ENCODE assay signal across 8 cellular contexts in the genomic region with DNA sequence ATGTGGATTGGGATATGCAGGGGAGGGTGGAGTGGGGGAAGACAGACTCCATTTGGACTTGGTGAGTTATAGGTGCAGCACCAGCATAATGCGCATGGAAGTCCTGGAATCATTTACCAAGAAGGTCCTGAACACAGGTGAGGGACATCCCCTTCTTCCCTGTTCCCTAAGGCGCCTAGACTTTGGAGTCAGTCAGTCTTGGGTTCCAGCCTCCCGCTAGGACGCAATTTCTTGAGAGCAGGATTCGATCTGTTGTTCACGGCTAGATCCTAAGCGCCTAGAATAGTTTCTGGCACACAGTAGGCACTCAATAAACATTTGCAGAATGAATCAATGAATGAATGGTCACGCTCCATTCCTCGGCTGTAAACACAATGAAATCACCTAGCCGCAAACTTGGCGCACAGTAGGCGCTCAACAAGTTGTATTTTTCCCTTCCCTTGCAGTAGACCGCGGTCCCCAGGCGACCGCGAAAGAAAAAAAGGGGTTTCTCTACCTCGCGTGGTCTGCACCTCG. TPM values are rescaled to one million over a fixed set of nuclear protein-coding genes. Genes with fewer than 3 reads are reported as not detected.
DNase-seq lines count a peak whose midpoint lies in the region; ATAC-seq, FAIRE-seq and TF ChIP-seq lines count a peak whose summit lies in the region.

No MANE protein-coding gene starts in this region.

- H3K4me1 ChIP-seq in A549 (peaks cover 8% of the 10 kb centered on the region; the same call in 1 of the 3 replicates), body of pancreas (peaks cover 26% of the 10 kb centered on the region), mononuclear cell (ENCODE audit: insufficient read depth, low read length) (peaks cover 18% of the 10 kb centered on the region)

- no peak for TF ChIP-seq POLR2A in A549 (IDR thresholded peaks at IDR 0.05; ENCODE audit: low read length)
- no peak for TF ChIP-seq POLR2A in body of pancreas (IDR thresholded peaks at IDR 0.05)

- H3K36me3 ChIP-seq in H7 (replicated peaks; ENCODE audit: control insufficient read depth, insufficient read depth, low read length) = no peaks in the 10 kb centered on the region
- H3K36me3 ChIP-seq in body of pancreas (replicated peaks in 1 of 2; ENCODE audit: insufficient read depth in 1 of 2, low read depth in 2 of 2) = no peaks in the 10 kb centered on the region

- H3K9me3 ChIP-seq in A549 (no peaks in the 10 kb centered on the region), body of pancreas (no peaks in the 10 kb centered on the region), mononuclear cell (ENCODE audit: low read depth, low read length) (no peaks in the 10 kb centered on the region)

- H3K4me3 ChIP-seq in A549 (peak overlapping the region; percentile 95), H7 (ENCODE audit: insufficient read depth, low read depth, low read length) (peak overlapping the region; percentile 94), body of pancreas (peak overlapping the region; percentile 0 to 58), mononuclear cell (ENCODE audit: low read length) (peak overlapping the region; percentile 46)

- POLR2A ChIA-PET in A549 (lab: Yijun Ruan, JAX) = no interaction called here

- H3K27me3 ChIP-seq in H7 (ENCODE audit: control insufficient read depth, insufficient read depth, low read length) = peaks cover 15% of the 10 kb centered on the region; the same call in 1 of the 2 replicates
- peaks cover 0 to 6% of the 10 kb centered on the region in 2 donors for H3K27me3 ChIP-seq in body of pancreas
- peaks cover 29% of the 10 kb centered on the region for H3K27me3 ChIP-seq in mononuclear cell (ENCODE audit: insufficient read depth, low read length)

- 24% methylated on average over 15 of the region's 20 CpGs for whole genome bisulfite sequencing in A549 (ENCODE audit: missing lambda C conversion rate)
- 7 to 8% methylated on average over 19 to 20 of the region's 20 CpGs for WGBS in body of pancreas, 2 donors

- DNase-seq in A549 (ENCODE audit: low read depth in 1 of 2, low spot score in 1 of 2) (no peak), H7 (no peak), body of pancreas (no peak)
- no peak for DNase-seq in effector CD8-positive, alpha-beta T cell (lab: John Stamatoyannopoulos, UW)

- no peak for TF ChIP-seq EP300 in A549 (IDR thresholded peaks at IDR 0.05)

- H3K27ac ChIP-seq in A549 (peak overlapping the region; percentile 75 to 92), body of pancreas (no peak overlapping the region)

- intact Hi-C loops in body of pancreas (cut with DNase I) = no loop called here

- H3K4me2 ChIP-seq in A549 = peak overlapping the region; percentile 95

- CTCF ChIA-PET in A549 (lab: Yijun Ruan, JAX) = interaction anchor here (1.8 kb wide), 1 partner anchor 540 kb away, joined by 4 read pairs; no protein-coding TSS in a partner anchor

- ATAC-seq in A549 (no peak; a peak in 1 of 6 replicates), body of pancreas (no peak), GM21367 (IDR thresholded peaks at IDR 0.05; ENCODE audit: unreplicated experiment) (no peak), GM21529 (IDR thresholded peaks at IDR 0.05; ENCODE audit: unreplicated experiment) (no peak), HG02763 (IDR thresholded peaks at IDR 0.05; ENCODE audit: unreplicated experiment) (no peak)

- TF ChIP-seq CTCF in A549 (IDR thresholded peaks at IDR 0.05) (no peak), body of pancreas (IDR thresholded peaks at IDR 0.05) (no peak)

- FAIRE-seq in A549 (lab: Jason Lieb, UNC) = no peak

- TF ChIP-seq RAD21 in A549 (conservative IDR thresholded peaks at IDR 0.05 in 1 of 2, IDR thresholded peaks at IDR 0.05 in 1 of 2) = no peak

TF ChIP-seq in A549, 52 proteins besides CTCF, POLR2A, EP300 and RAD21:
- TF ChIP-seq NR3C1 (IDR thresholded peaks at IDR 0.05) = no peak
- no peak for TF ChIP-seq KDM5A (IDR thresholded peaks at IDR 0.05)
- no peak for TF ChIP-seq SREBF2 (IDR thresholded peaks at IDR 0.05)
- TF ChIP-seq BHLHE40 (IDR thresholded peaks at IDR 0.05; ENCODE audit: low read depth, low read length) = no peak
- no peak for TF ChIP-seq ZC3H11A (IDR thresholded peaks at IDR 0.05)
- TF ChIP-seq CEBPB (IDR thresholded peaks at IDR 0.05) = no peak
- no peak for TF ChIP-seq CHD2 (IDR thresholded peaks at IDR 0.05; ENCODE audit: low read length, partially characterized antibody)
- no peak for TF ChIP-seq FOSL2 (IDR thresholded peaks at IDR 0.05)
- TF ChIP-seq FOSL2 (CRISPR knock-in tag; IDR thresholded peaks at IDR 0.05) = no peak
- TF ChIP-seq TFCP2L1 (CRISPR knock-in tag; IDR thresholded peaks at IDR 0.05) = no peak
- TF ChIP-seq, protein P1, sequence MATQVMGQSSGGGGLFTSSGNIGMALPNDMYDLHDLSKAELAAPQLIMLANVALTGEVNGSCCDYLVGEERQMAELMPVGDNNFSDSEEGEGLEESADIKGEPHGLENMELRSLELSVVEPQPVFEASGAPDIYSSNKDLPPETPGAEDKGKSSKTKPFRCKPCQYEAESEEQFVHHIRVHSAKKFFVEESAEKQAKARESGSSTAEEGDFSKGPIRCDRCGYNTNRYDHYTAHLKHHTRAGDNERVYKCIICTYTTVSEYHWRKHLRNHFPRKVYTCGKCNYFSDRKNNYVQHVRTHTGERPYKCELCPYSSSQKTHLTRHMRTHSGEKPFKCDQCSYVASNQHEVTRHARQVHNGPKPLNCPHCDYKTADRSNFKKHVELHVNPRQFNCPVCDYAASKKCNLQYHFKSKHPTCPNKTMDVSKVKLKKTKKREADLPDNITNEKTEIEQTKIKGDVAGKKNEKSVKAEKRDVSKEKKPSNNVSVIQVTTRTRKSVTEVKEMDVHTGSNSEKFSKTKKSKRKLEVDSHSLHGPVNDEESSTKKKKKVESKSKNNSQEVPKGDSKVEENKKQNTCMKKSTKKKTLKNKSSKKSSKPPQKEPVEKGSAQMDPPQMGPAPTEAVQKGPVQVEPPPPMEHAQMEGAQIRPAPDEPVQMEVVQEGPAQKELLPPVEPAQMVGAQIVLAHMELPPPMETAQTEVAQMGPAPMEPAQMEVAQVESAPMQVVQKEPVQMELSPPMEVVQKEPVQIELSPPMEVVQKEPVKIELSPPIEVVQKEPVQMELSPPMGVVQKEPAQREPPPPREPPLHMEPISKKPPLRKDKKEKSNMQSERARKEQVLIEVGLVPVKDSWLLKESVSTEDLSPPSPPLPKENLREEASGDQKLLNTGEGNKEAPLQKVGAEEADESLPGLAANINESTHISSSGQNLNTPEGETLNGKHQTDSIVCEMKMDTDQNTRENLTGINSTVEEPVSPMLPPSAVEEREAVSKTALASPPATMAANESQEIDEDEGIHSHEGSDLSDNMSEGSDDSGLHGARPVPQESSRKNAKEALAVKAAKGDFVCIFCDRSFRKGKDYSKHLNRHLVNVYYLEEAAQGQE (IDR thresholded peaks at IDR 0.05) = no peak
- TF ChIP-seq HDAC2 (IDR thresholded peaks at IDR 0.05) = no peak
- no peak for TF ChIP-seq MYC (IDR thresholded peaks at IDR 0.05; ENCODE audit: borderline replicate concordance, low read length)
- TF ChIP-seq ZNF302 (CRISPR knock-in tag; IDR thresholded peaks at IDR 0.05) = no peak
- TF ChIP-seq HOXA7 (CRISPR knock-in tag; IDR thresholded peaks at IDR 0.05) = no peak
- no peak for TF ChIP-seq HOXB5 (CRISPR knock-in tag; IDR thresholded peaks at IDR 0.05)
- TF ChIP-seq EHF (CRISPR knock-in tag; IDR thresholded peaks at IDR 0.05) = no peak
- TF ChIP-seq CBX8 (IDR thresholded peaks at IDR 0.05) = no peak
- TF ChIP-seq POLR2AphosphoS2 (conservative IDR thresholded peaks at IDR 0.05; ENCODE audit: low read length) = no peak

RNA-seq across cellular contexts. Expression of a gene that starts 1.0 kb away (rescaled TPM):
- polyA plus RNA-seq in A549 (2011; rRNA removed) (25.9 and 32.6 TPM in 2 replicates), A549 (2017; fragmentation: RNase III; extraction: RNeasy Plus Mini Kit Qiagen cat#74134 plus additional on column Dnase treatment) (10.6 to 11.3 TPM (median 10.9 TPM) in 3 replicates)
- polyA plus RNA-seq in A549 (2012; cell fraction: cytosol; rRNA removed) = 5.4 and 9.0 TPM in 2 replicates
- polyA plus RNA-seq in A549 (2012; cell fraction: nucleus; rRNA removed) = 3.7 and 4.2 TPM in 2 replicates
- polyA minus RNA-seq in A549 (2011; rRNA and poly(A)+ RNA removed) = 15.5 and 17.1 TPM in 2 replicates
- total RNA-seq in H7 (2014; rRNA removed; shearing (Covaris generic)) = 227 and 297 TPM in 2 replicates
- total RNA-seq in body of pancreas (10 to 100 TPM in 1 of 2 donors, 1 to 10 TPM in 1; 8.8 to 20.4 TPM), mononuclear cell (2.9 TPM)

Comparison
In these comparisons a context has a peak if more than half of its experiments do, and no peak if none do; other contexts are left out.
1. H3K27ac ChIP-seq: peak in A549 (2 of 2); none in body of pancreas (0 of 4).
2. H3K4me3 ChIP-seq: peak in every context shown above with its lines; median percentile 95 in A549; 94 in H7; 46 in mononuclear cell; 29 in body of pancreas.
3. RNA of a gene that starts 1.0 kb away (total RNA-seq): 227 to 297 TPM in H7; 8.8 to 20.4 TPM in body of pancreas and 2.9 TPM in mononuclear cell (single experiment); every median in the first group is over 10 times any median in the second.